ENCODE assay signal across 35 cellular contexts in the genomic region with DNA sequence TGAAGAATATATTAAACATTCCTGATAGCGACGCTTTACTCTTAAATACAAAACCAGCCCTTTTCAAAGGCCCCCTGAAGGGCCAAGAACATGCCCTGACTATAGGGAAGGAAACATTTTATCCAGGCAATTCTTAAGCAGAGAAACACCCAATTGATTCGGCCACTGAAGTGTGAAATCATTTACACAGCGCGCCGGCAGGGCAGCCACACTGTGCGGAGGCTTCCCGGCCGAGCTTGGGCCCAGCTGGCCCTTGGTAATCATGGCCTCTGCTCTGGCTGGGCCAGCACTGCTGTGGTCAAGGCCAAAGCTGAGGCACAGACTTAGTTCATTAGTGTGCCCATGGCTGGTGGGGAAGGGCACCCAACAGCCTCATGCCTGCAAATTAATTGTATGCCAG.
"Had no signal": no experiment of that assay in that cellular context is flagged by ENCODE, and none has a peak within 500 bp of the region (broad histone marks: within the 10 kb centered on the region; RNA-seq: fewer than 3 reads in every experiment).

No MANE protein-coding gene starts in this region.

- H3K9me3 Mint-ChIP-seq: activated B cell treated with CpG ODN at 0.5 μM for 24 hours; activated CD4-positive, alpha-beta T cell treated with anti-CD3 and anti-CD28 coated beads, Interleukin-2, amount 10 ng/mL, durations not matched to agents 24 days and 14 days; activated CD8-positive, alpha-beta T cell treated with anti-CD3 and anti-CD28 coated beads for 36 hours; activated naive CD4-positive, alpha-beta T cell treated with anti-CD3 and anti-CD28 coated beads for 36 hours; activated naive CD4-positive, alpha-beta T cell treated with anti-CD3 and anti-CD28 coated beads, Interleukin-2, amount 50 U/mL, for 72 hours; activated T-cell treated with anti-CD3 and anti-CD28 coated beads, Interleukin-2, amount 50 U/mL, for 4 hours; activated T-cell treated with anti-CD3 and anti-CD28 coated beads, Interleukin-2, amount 50 U/mL, for 72 hours; activated T-helper 1 cell treated with anti-CD3 and anti-CD28 coated beads, Interleukin-12 subunit alpha, Interleukin-12 subunit beta, Interleukin-2, Interleukin-4 antibody, amounts not matched to agents 30 ng/mL and 10 ng/mL and 1 ng/mL, durations not matched to agents 14 hours and 24 hours and 36 hours; activated T-helper 17 cell treated with anti-CD3 and anti-CD28 coated beads, Interleukin-2, amount 50 U/mL, for 72 hours; T-helper 1 cell treated with Interleukin-12 subunit alpha and Interleukin-12 subunit beta and Interleukin-4 antibody, amounts not matched to agents 30 μg/mL and 1 μg/mL, for 36 hours; T-helper 2 cell treated with Interferon-gamma antibody and Interleukin-4, amounts not matched to agents 5 μg/mL and 100 μg/mL, for 36 hours had no signal

- H3K36me3 Mint-ChIP-seq: activated CD4-positive, alpha-beta memory T cell treated with anti-CD3 and anti-CD28 coated beads for 36 hours; activated naive CD4-positive, alpha-beta T cell treated with anti-CD3 and anti-CD28 coated beads, Interleukin-2, amount 50 U/mL, for 72 hours; activated naive CD8-positive, alpha-beta T cell treated with anti-CD3 and anti-CD28 coated beads for 36 hours had no signal

- DNase-seq: activated B cell treated with CpG ODN at 0.5 μM for 24 hours; activated CD4-positive, alpha-beta memory T cell treated with anti-CD3 and anti-CD28 coated beads for 36 hours; activated CD4-positive, alpha-beta T cell treated with anti-CD3 and anti-CD28 coated beads for 4 hours; activated CD4-positive, alpha-beta T cell treated with anti-CD3 and anti-CD28 coated beads, Interleukin-2, amount 10 ng/mL, durations not matched to agents 24 days and 14 days; activated CD4-positive, alpha-beta T cell treated with anti-CD3 and anti-CD28 coated beads, Interleukin-2, amount 50 U/mL, for 1 hour; activated CD4-positive, alpha-beta T cell treated with anti-CD3 and anti-CD28 coated beads, Interleukin-2, amount 50 U/mL, for 4 hours; activated CD4-positive, CD25-positive, alpha-beta regulatory T cell treated with anti-CD3 and anti-CD28 coated beads, Interleukin-2, amount 50 U/mL, for 72 hours; activated CD8-positive, alpha-beta memory T cell treated with anti-CD3 and anti-CD28 coated beads, Interleukin-2, amount 50 U/mL, for 4 hours; activated CD8-positive, alpha-beta T cell treated with anti-CD3 and anti-CD28 coated beads for 36 hours; activated effector memory CD4-positive, alpha-beta T cell treated with anti-CD3 and anti-CD28 coated beads, Interleukin-2, amount 50 U/mL, for 16 hours; activated gamma-delta T cell treated with Interleukin-2 at 50 U/mL for 16 hours; activated naive CD4-positive, alpha-beta T cell; activated naive CD4-positive, alpha-beta T cell treated with anti-CD3 and anti-CD28 coated beads for 36 hours; activated naive CD4-positive, alpha-beta T cell treated with anti-CD3 and anti-CD28 coated beads, Interleukin-2, amount 50 U/mL, for 16 hours; activated naive CD8-positive, alpha-beta T cell treated with anti-CD3 and anti-CD28 coated beads for 36 hours; activated T-cell treated with anti-CD3 and anti-CD28 coated beads for 4 hours; activated T-cell treated with anti-CD3 and anti-CD28 coated beads, Interleukin-2, amount 50 U/mL, for 1 hour; activated T-cell treated with anti-CD3 and anti-CD28 coated beads, Interleukin-2, amount 50 U/mL, for 4 hours; activated T-cell treated with anti-CD3 and anti-CD28 coated beads, Interleukin-2, amount 50 U/mL, for 72 hours; adrenal gland; amniotic stem cell; aorta; body of pancreas; brain microvascular endothelial cell; central memory CD4-positive, alpha-beta T cell; SW 1271; T-helper 1 cell; T-helper 2 cell; T-helper 9 cell had no signal

- ATAC-seq: activated CD8-positive, alpha-beta T cell treated with anti-CD3 and anti-CD28 coated beads for 36 hours; activated naive CD4-positive, alpha-beta T cell treated with anti-CD3 and anti-CD28 coated beads, Interleukin-2, amount 50 U/mL, for 72 hours; activated T-cell treated with anti-CD3 and anti-CD28 coated beads, Interleukin-2, amount 50 U/mL, for 4 hours; activated T-cell treated with anti-CD3 and anti-CD28 coated beads, Interleukin-2, amount 50 U/mL, for 72 hours; activated T-helper 17 cell treated with anti-CD3 and anti-CD28 coated beads, Interleukin-2, amount 50 U/mL, for 72 hours; body of pancreas had no signal

- H3K9me3 ChIP-seq: adrenal gland, body of pancreas, breast epithelium had no signal

- H3K4me3 ChIP-seq: adrenal gland, body of pancreas, breast epithelium had no signal

- H3K27me3 ChIP-seq: adrenal gland, body of pancreas, brain microvascular endothelial cell, breast epithelium had no signal

- H3K36me3 ChIP-seq: adrenal gland, brain microvascular endothelial cell, breast epithelium had no signal

- H3K4me1 Mint-ChIP-seq: activated B cell treated with CpG ODN at 0.5 μM for 24 hours; activated CD4-positive, alpha-beta T cell treated with anti-CD3 and anti-CD28 coated beads, Interleukin-2, amount 10 ng/mL, durations not matched to agents 24 days and 14 days; activated naive CD8-positive, alpha-beta T cell treated with anti-CD3 and anti-CD28 coated beads for 36 hours; activated T-helper 17 cell treated with anti-CD3 and anti-CD28 coated beads, Interleukin-2, amount 50 U/mL, for 72 hours had no signal

- H3K27me3 Mint-ChIP-seq: activated CD4-positive, alpha-beta T cell treated with anti-CD3 and anti-CD28 coated beads, Interleukin-2, amount 10 ng/mL, durations not matched to agents 24 days and 14 days; activated CD8-positive, alpha-beta T cell treated with anti-CD3 and anti-CD28 coated beads for 36 hours; activated naive CD8-positive, alpha-beta T cell treated with anti-CD3 and anti-CD28 coated beads for 36 hours had no signal

- H3K4me1 ChIP-seq: adrenal gland, body of pancreas, breast epithelium had no signal

- H3K4me3 Mint-ChIP-seq: activated B cell treated with CpG ODN at 0.5 μM for 24 hours; activated CD4-positive, alpha-beta memory T cell treated with anti-CD3 and anti-CD28 coated beads for 36 hours; activated CD4-positive, alpha-beta T cell treated with anti-CD3 and anti-CD28 coated beads, Interleukin-2, amount 10 ng/mL, durations not matched to agents 24 days and 14 days; activated CD8-positive, alpha-beta T cell treated with anti-CD3 and anti-CD28 coated beads for 36 hours; activated naive CD4-positive, alpha-beta T cell treated with anti-CD3 and anti-CD28 coated beads for 36 hours; activated naive CD8-positive, alpha-beta T cell treated with anti-CD3 and anti-CD28 coated beads for 36 hours; activated T-cell treated with anti-CD3 and anti-CD28 coated beads, Interleukin-2, amount 50 U/mL, for 4 hours; activated T-cell treated with anti-CD3 and anti-CD28 coated beads, Interleukin-2, amount 50 U/mL, for 72 hours; activated T-helper 1 cell treated with anti-CD3 and anti-CD28 coated beads, Interleukin-12 subunit alpha, Interleukin-12 subunit beta, Interleukin-2, Interleukin-4 antibody, amounts not matched to agents 30 ng/mL and 10 ng/mL and 1 ng/mL, durations not matched to agents 14 hours and 24 hours and 36 hours; activated T-helper 17 cell treated with anti-CD3 and anti-CD28 coated beads, Interleukin-2, amount 50 U/mL, for 72 hours; T-helper 1 cell treated with Interleukin-12 subunit alpha and Interleukin-12 subunit beta and Interleukin-4 antibody, amounts not matched to agents 30 μg/mL and 1 μg/mL, for 36 hours; T-helper 2 cell treated with Interferon-gamma antibody and Interleukin-4, amounts not matched to agents 5 μg/mL and 100 μg/mL, for 36 hours had no signal

- H3K27ac Mint-ChIP-seq: activated B cell treated with CpG ODN at 0.5 μM for 24 hours; activated CD4-positive, alpha-beta memory T cell treated with anti-CD3 and anti-CD28 coated beads for 36 hours; activated CD4-positive, alpha-beta T cell treated with anti-CD3 and anti-CD28 coated beads, Interleukin-2, amount 10 ng/mL, durations not matched to agents 24 days and 14 days; activated CD8-positive, alpha-beta T cell treated with anti-CD3 and anti-CD28 coated beads for 36 hours; activated naive CD4-positive, alpha-beta T cell treated with anti-CD3 and anti-CD28 coated beads for 36 hours; activated naive CD4-positive, alpha-beta T cell treated with anti-CD3 and anti-CD28 coated beads, Interleukin-2, amount 50 U/mL, for 72 hours; activated naive CD8-positive, alpha-beta T cell treated with anti-CD3 and anti-CD28 coated beads for 36 hours; activated T-cell treated with anti-CD3 and anti-CD28 coated beads, Interleukin-2, amount 50 U/mL, for 72 hours; activated T-helper 1 cell treated with anti-CD3 and anti-CD28 coated beads, Interleukin-12 subunit alpha, Interleukin-12 subunit beta, Interleukin-2, Interleukin-4 antibody, amounts not matched to agents 30 ng/mL and 10 ng/mL and 1 ng/mL, durations not matched to agents 14 hours and 24 hours and 36 hours; activated T-helper 17 cell treated with anti-CD3 and anti-CD28 coated beads, Interleukin-2, amount 50 U/mL, for 72 hours; T-helper 1 cell treated with Interleukin-12 subunit alpha and Interleukin-12 subunit beta and Interleukin-4 antibody, amounts not matched to agents 30 μg/mL and 1 μg/mL, for 36 hours; T-helper 2 cell treated with Interferon-gamma antibody and Interleukin-4, amounts not matched to agents 5 μg/mL and 100 μg/mL, for 36 hours had no signal
